1 cellular context compared by ENCODE assay signal in genomic region chr9:120628925-120629497, GRCh38.
TF ChIP-seq lines count a peak whose summit lies in the region.
"Not testable (repeated sequence)": the region's sequence is repeated elsewhere in the genome, so short reads cannot be mapped to it uniquely, and the experiment has no call there.

No MANE protein-coding gene starts in this region.

TF ChIP-seq in K562, 482 proteins besides CTCF, POLR2A, EP300 and RAD21 (continued from another document):
- peak; percentile 56; the same call in 1 of the 2 replicates for TF ChIP-seq ZBTB40 (IDR thresholded peaks at IDR 0.05)
- not testable (repeated sequence) for TF ChIP-seq ZBTB40 (CRISPR knock-in tag; IDR thresholded peaks at IDR 0.05)
